In genomic region chr20:2470051-2470431, GRCh38 we compare ENCODE assay signal across 8 cellular contexts. TPM values are rescaled to one million over a fixed set of nuclear protein-coding genes. Genes with fewer than 3 reads are reported as not detected.
A peak's percentile ranks its signal among the peaks of the same experiment; 100 is the strongest.
DNase-seq lines count a peak whose midpoint lies in the region; ATAC-seq and TF ChIP-seq lines count a peak whose summit lies in the region.

No MANE protein-coding gene starts in this region.

- 0% methylated on average over 16 of the region's 16 CpGs for WGBS in aorta, 2 donors

- H3K4me1 Mint-ChIP-seq in CD4-positive, CD25-positive, alpha-beta regulatory T cell: peaks cover 4 to 42% (median 35%) of the 10 kb centered on the region in 4 donors
- peaks cover 19 to 29% (median 28%) of the 10 kb centered on the region in 3 donors for H3K4me1 Mint-ChIP-seq in IgD-negative memory B cell

- peaks cover 25% of the 10 kb centered on the region for H3K4me1 ChIP-seq in CD4-positive, CD25-positive, alpha-beta regulatory T cell (ENCODE audit: control insufficient read depth, insufficient read depth, low read length, poor library complexity, severe bottlenecking)
- H3K4me1 ChIP-seq in left ventricle myocardium inferior (peaks cover 33% of the 10 kb centered on the region), aorta (ENCODE audit: control insufficient read depth in 1 of 2, insufficient read depth in 2 of 2, low read length in 2 of 2) (no peaks in the 10 kb centered on the region)

- no peaks in the 10 kb centered on the region for H3K9me3 Mint-ChIP-seq in CD4-positive, CD25-positive, alpha-beta regulatory T cell
- H3K9me3 Mint-ChIP-seq in IgD-negative memory B cell: no peaks in the 10 kb centered on the region

- no peaks in the 10 kb centered on the region for H3K27me3 Mint-ChIP-seq in CD4-positive, CD25-positive, alpha-beta regulatory T cell
- no peaks in the 10 kb centered on the region for H3K27me3 Mint-ChIP-seq in IgD-negative memory B cell

- H3K36me3 Mint-ChIP-seq in CD4-positive, CD25-positive, alpha-beta regulatory T cell: peaks cover 28% of the 10 kb centered on the region
- H3K36me3 Mint-ChIP-seq in IgD-negative memory B cell: peaks cover 12% of the 10 kb centered on the region

- ATAC-seq in CD4-positive, CD25-positive, alpha-beta regulatory T cell (ENCODE audit: low read depth in 2 of 2): peak; percentile 52 to 55
- ATAC-seq in GM19467 (IDR thresholded peaks at IDR 0.05; ENCODE audit: unreplicated experiment) (peak; percentile 21), aorta (ENCODE audit: low FRiP score) (peak; percentile 65)

- no peak for TF ChIP-seq CTCF in left ventricle myocardium inferior (IDR thresholded peaks at IDR 0.05; ENCODE audit: borderline replicate concordance)

- peak overlapping the region; percentile 90 for H3K4me3 ChIP-seq in CD4-positive, CD25-positive, alpha-beta regulatory T cell (ENCODE audit: low read depth, low read length)
- H3K4me3 ChIP-seq in SK-N-MC (peak overlapping the region; percentile 87), left ventricle myocardium inferior (peak overlapping the region; percentile 90), aorta (ENCODE audit: low read length in 2 of 2) (peak overlapping the region; percentile 53 to 75)

- peak overlapping the region; percentile 97 to 99 (median 98) for H3K4me3 Mint-ChIP-seq in CD4-positive, CD25-positive, alpha-beta regulatory T cell
- peak overlapping the region; percentile 98 to 99 (median 98) for H3K4me3 Mint-ChIP-seq in IgD-negative memory B cell

- peak; percentile 60 to 82 (median 74) for DNase-seq in CD4-positive, CD25-positive, alpha-beta regulatory T cell
- DNase-seq in SK-N-MC (ENCODE audit: low read depth, low spot score) (no peak), left ventricle myocardium inferior (no peak), renal cortical epithelial cell (ENCODE audit: low read depth) (peak; percentile 35), aorta (peak in 1 of 2 donors; percentile 58)
- DNase-seq in activated naive CD8-positive, alpha-beta T cell treated with anti-CD3 and anti-CD28 coated beads, Interleukin-2, amount 50 U/mL, for 16 hours (ENCODE audit: low read depth, low spot score): peak; percentile 29

- peak overlapping the region; percentile 93 for H3K27ac ChIP-seq in CD4-positive, CD25-positive, alpha-beta regulatory T cell (ENCODE audit: insufficient read depth, low read length, poor library complexity, severe bottlenecking)
- peak overlapping the region; percentile 96 for H3K27ac ChIP-seq in SK-N-MC
- H3K27ac ChIP-seq in left ventricle myocardium inferior (replicated peaks): peak overlapping the region; percentile 95
- H3K27ac ChIP-seq in aorta (ENCODE audit: low read depth in 1 of 2, low read length in 2 of 2): peak overlapping the region in 1 of 2 donors; percentile 46

- no peaks in the 10 kb centered on the region for H3K9me3 ChIP-seq in CD4-positive, CD25-positive, alpha-beta regulatory T cell (ENCODE audit: control insufficient read depth in 2 of 2, low read length in 2 of 2)
- no peaks in the 10 kb centered on the region for H3K9me3 ChIP-seq in SK-N-MC (ENCODE audit: low read depth, low read length)
- no peaks in the 10 kb centered on the region for H3K9me3 ChIP-seq in left ventricle myocardium inferior (replicated peaks)
- H3K9me3 ChIP-seq in aorta (ENCODE audit: control insufficient read depth, low read length): no peaks in the 10 kb centered on the region

- peak overlapping the region; percentile 95 to 100 (median 99) for H3K27ac Mint-ChIP-seq in CD4-positive, CD25-positive, alpha-beta regulatory T cell
- peak overlapping the region; percentile 97 to 99 (median 99) for H3K27ac Mint-ChIP-seq in IgD-negative memory B cell

- H3K9ac ChIP-seq in SK-N-MC (ENCODE audit: insufficient read length): peak overlapping the region; percentile 100

- H3K36me3 ChIP-seq in CD4-positive, CD25-positive, alpha-beta regulatory T cell (ENCODE audit: control insufficient read depth, insufficient read depth, low read length): peaks cover 28% of the 10 kb centered on the region
- H3K36me3 ChIP-seq in SK-N-MC (ENCODE audit: insufficient read depth, low read length) (peaks cover 46% of the 10 kb centered on the region), left ventricle myocardium inferior (peaks cover 25% of the 10 kb centered on the region), aorta (ENCODE audit: control insufficient read depth in 1 of 2, insufficient read depth in 2 of 2, low read length in 1 of 2) (peaks cover 0 to 2% of the 10 kb centered on the region in 2 donors)

- intact Hi-C loops in left ventricle myocardium inferior (cut with micrococcal nuclease) (no loop called here), aorta (cut with DNase I) (loop anchor here (5.0 to 10.0 kb wide), 3 partner anchors 37 to 1355 kb away; partner anchors contain the start of genes ZNF343 (in 2 of the 2), NOP56 (in 1 of the 2) and PSMF1 (in 1 of the 2))

- no peaks in the 10 kb centered on the region for H3K27me3 ChIP-seq in CD4-positive, CD25-positive, alpha-beta regulatory T cell (ENCODE audit: control insufficient read depth, insufficient read depth, low read length)
- H3K27me3 ChIP-seq in left ventricle myocardium inferior (ENCODE audit: low read depth) (no peaks in the 10 kb centered on the region), aorta (ENCODE audit: control insufficient read depth in 1 of 2, insufficient read depth in 2 of 2, low read length in 1 of 2) (no peaks in the 10 kb centered on the region)

RNA-seq across cellular contexts. Expression of gene SNRPB, which starts 0.5 kb away (rescaled TPM):
- 132 TPM for total RNA-seq in CD4-positive, CD25-positive, alpha-beta regulatory T cell
- 100 to 1,000 TPM; 276 to 370 (median 300) TPM for polyA plus RNA-seq in CD4-positive, CD25-positive, alpha-beta regulatory T cell
- polyA plus RNA-seq in IgD-negative memory B cell (334 TPM), aorta (100 to 1,000 TPM; 106 to 116 TPM)
- total RNA-seq in left ventricle myocardium inferior (49.3 TPM), renal cortical epithelial cell (92.1 and 377 TPM in 2 replicates), aorta (10 to 100 TPM; 84.2 to 89.8 TPM)

RNA-seq across cellular contexts. Expression of gene ZNF343, which starts 38.7 kb away (rescaled TPM):
- total RNA-seq in CD4-positive, CD25-positive, alpha-beta regulatory T cell: 3.8 TPM
- 1 to 10 TPM; 2.5 to 4.8 (median 3.3) TPM for polyA plus RNA-seq in CD4-positive, CD25-positive, alpha-beta regulatory T cell
- polyA plus RNA-seq in IgD-negative memory B cell: 8.5 TPM
- 6.3 TPM for total RNA-seq in left ventricle myocardium inferior
- 8.5 and 17.5 TPM in 2 replicates for total RNA-seq in renal cortical epithelial cell
- 10 to 100 TPM; 13.9 to 15.0 TPM for total RNA-seq in aorta
- polyA plus RNA-seq in aorta: 1 to 10 TPM; 5.3 to 9.7 TPM

Comparison
In these comparisons a context has a peak if more than half of its experiments do, and no peak if none do; other contexts are left out.
1. DNase-seq: peak in CD4-positive, CD25-positive, alpha-beta regulatory T cell (3 of 3), activated naive CD8-positive, alpha-beta T cell treated with anti-CD3 and anti-CD28 coated beads, Interleukin-2, amount 50 U/mL, for 16 hours (single experiment) and renal cortical epithelial cell (single experiment); none in SK-N-MC (single experiment) and left ventricle myocardium inferior (single experiment).
2. Peak in every context shown above with its lines, with median percentiles within 50 percentile points of each other: ATAC-seq and H3K4me3 ChIP-seq.